In the genomic region with DNA sequence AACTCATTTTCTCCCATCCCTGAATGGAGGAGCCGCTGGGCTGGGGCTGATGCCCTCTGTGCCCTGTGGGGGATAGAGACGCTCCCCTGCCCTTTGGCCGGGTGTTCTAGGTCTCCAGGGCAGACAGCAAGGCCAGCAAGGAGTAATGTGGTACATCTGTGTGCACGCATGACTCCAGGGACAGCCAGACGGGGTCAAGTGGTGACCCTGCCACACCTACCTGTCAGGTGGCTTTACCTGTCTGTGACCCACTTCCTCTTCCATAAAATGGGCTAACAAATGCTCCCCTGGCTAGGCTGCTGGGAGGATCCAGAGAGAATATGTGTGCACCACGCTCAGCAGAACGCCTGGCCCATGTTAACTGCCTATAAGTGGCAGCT, we compare ENCODE assay signal across 17 cellular contexts. TPM values are rescaled to one million over a fixed set of nuclear protein-coding genes. Genes with fewer than 3 reads are reported as not detected.
"Had no signal": no experiment of that assay in that cellular context is flagged by ENCODE, and none has a peak within 500 bp of the region (broad histone marks: within the 10 kb centered on the region; RNA-seq: fewer than 3 reads in every experiment).

No MANE protein-coding gene starts in this region.

- H3K27ac ChIP-seq: body of pancreas, coronary artery, heart left ventricle, pancreas, sigmoid colon, thoracic aorta had no signal

- DNase-seq: activated CD4-positive, alpha-beta T cell treated with anti-CD3 and anti-CD28 coated beads, Interleukin-2, amount 10 ng/mL, durations not matched to agents 7 days and 5 days; activated CD8-positive, alpha-beta memory T cell treated with anti-CD3 and anti-CD28 coated beads for 24 hours; activated gamma-delta T cell treated with Interleukin-2 at 50 U/mL for 16 hours; activated naive CD8-positive, alpha-beta T cell treated with anti-CD3 and anti-CD28 coated beads for 36 hours; amygdala; body of pancreas; central memory CD4-positive, alpha-beta T cell; effector CD4-positive, alpha-beta T cell; foreskin melanocyte; sigmoid colon; spleen had no signal

- H3K4me3 ChIP-seq: body of pancreas, lung, thoracic aorta had no signal

- H3K4me1 ChIP-seq: pancreas had no signal

- H3K9me3 ChIP-seq: body of pancreas, heart left ventricle, pancreas, sigmoid colon, spleen, thoracic aorta had no signal

- H3K36me3 ChIP-seq: heart left ventricle, pancreas, sigmoid colon, spleen, thoracic aorta had no signal

- H3K27me3 ChIP-seq: body of pancreas, pancreas had no signal

RNA-seq across cellular contexts. Expression of gene BARHL1, which starts 35.4 kb away (rescaled TPM):
- total RNA-seq: activated CD4-positive, alpha-beta T cell treated with anti-CD3 and anti-CD28 coated beads, Interleukin-2, amount 10 ng/mL, durations not matched to agents 7 days and 5 days; activated naive CD8-positive, alpha-beta T cell treated with anti-CD3 and anti-CD28 coated beads for 36 hours; body of pancreas; fibroblast of lung; heart left ventricle; lung; pancreas; sigmoid colon; spleen; thoracic aorta had no signal
- polyA plus RNA-seq: fibroblast of lung, heart left ventricle, lung, sigmoid colon, spleen had no signal
